9 cellular contexts compared by ENCODE assay signal in genomic region chr6:28399370-28400121, GRCh38. TPM values are rescaled to one million over a fixed set of nuclear protein-coding genes. Genes with fewer than 3 reads are reported as not detected.
DNase-seq lines count a peak whose midpoint lies in the region; ATAC-seq, FAIRE-seq and TF ChIP-seq lines count a peak whose summit lies in the region.
"Had no signal": no experiment of that assay in that cellular context is flagged by ENCODE, and none has a peak within 500 bp of the region (broad histone marks: within the 10 kb centered on the region; RNA-seq: fewer than 3 reads in every experiment).

Gene ZSCAN12, minus strand, starts transcription at chr6:28399747. Its CDS starts 1,342 bp downstream, at chr6:28398405.

- peak within 1 kb of the TSS; percentile 69 to 89 (median 74) for H3K4me3 ChIP-seq in Peyer's patch

- H3K9me3 ChIP-seq in Peyer's patch = no peaks in the 10 kb centered on the region

- peak within 1 kb of the TSS; percentile 98 for H3K27ac Mint-ChIP-seq in neural crest cell (ENCODE audit: unreplicated experiment)
- peak within 1 kb of the TSS; percentile 98 for H3K27ac Mint-ChIP-seq in stimulated activated naive CD8-positive, alpha-beta T cell treated with anti-CD3 and anti-CD28 coated beads, Interleukin-15, amount 100 ng/mL, for 72 hours

- TF ChIP-seq CTCF in Peyer's patch (IDR thresholded peaks at IDR 0.05) (peak in 5 of 6 experiments; percentile 31 to 68 (median 43)), foreskin keratinocyte (conservative IDR thresholded peaks at IDR 0.05) (peak; percentile 77), neural crest cell (conservative IDR thresholded peaks at IDR 0.05) (peak; percentile 76)

- peak; percentile 83 for DNase-seq in COR-L47 (lab: John Stamatoyannopoulos, UW)
- DNase-seq in HTR-8/SVneo (ENCODE audit: insufficient read length, low spot score) = peak; percentile 77
- peak; percentile 79 to 91 (median 81) for DNase-seq in Peyer's patch
- peak; percentile 93 for DNase-seq in activated effector memory CD4-positive, alpha-beta T cell treated with anti-CD3 and anti-CD28 coated beads, Interleukin-2, amount 50 U/mL, for 16 hours
- peak; percentile 63 to 77 for DNase-seq in foreskin keratinocyte
- DNase-seq in neural crest cell (ENCODE audit: low read depth, low spot score) = peak; percentile 81
- DNase-seq in stimulated activated naive CD8-positive, alpha-beta T cell treated with anti-CD3 and anti-CD28 coated beads, Interleukin-15, amount 100 ng/mL, for 72 hours = peak; percentile 87 to 91

- H3K36me3 ChIP-seq in Peyer's patch = no peaks in the 10 kb centered on the region

- H3K4me1 ChIP-seq in Peyer's patch (peaks cover 0 to 22% (median 0%) of the 10 kb centered on the region in 4 donors), foreskin keratinocyte (peaks cover 12% of the 10 kb centered on the region)

- H3K27me3 ChIP-seq in Peyer's patch (no peaks in the 10 kb centered on the region), foreskin keratinocyte (no peaks in the 10 kb centered on the region)

- no peak for TF ChIP-seq POLR2A in Peyer's patch (IDR thresholded peaks at IDR 0.05)

- peak within 1 kb of the TSS; percentile 94 for H3K4me3 Mint-ChIP-seq in neural crest cell
- peak within 1 kb of the TSS; percentile 91 to 94 for H3K4me3 Mint-ChIP-seq in stimulated activated naive CD8-positive, alpha-beta T cell treated with anti-CD3 and anti-CD28 coated beads, Interleukin-15, amount 100 ng/mL, for 72 hours

- H3K27ac ChIP-seq in Peyer's patch = peak within 1 kb of the TSS; percentile 2 to 76 (median 40)
- H3K27ac ChIP-seq in foreskin keratinocyte = peak within 1 kb of the TSS; percentile 63

- no peaks in the 10 kb centered on the region for H3K9me3 Mint-ChIP-seq in neural crest cell
- H3K9me3 Mint-ChIP-seq in stimulated activated naive CD8-positive, alpha-beta T cell treated with anti-CD3 and anti-CD28 coated beads, Interleukin-15, amount 100 ng/mL, for 72 hours = no peaks in the 10 kb centered on the region

- peaks cover 29% of the 10 kb centered on the region for H3K27me3 Mint-ChIP-seq in neural crest cell (ENCODE audit: low read depth)
- peaks cover 22% of the 10 kb centered on the region for H3K27me3 Mint-ChIP-seq in stimulated activated naive CD8-positive, alpha-beta T cell treated with anti-CD3 and anti-CD28 coated beads, Interleukin-15, amount 100 ng/mL, for 72 hours

- peaks cover 45% of the 10 kb centered on the region for H3K4me1 Mint-ChIP-seq in neural crest cell
- peaks cover 68% of the 10 kb centered on the region for H3K4me1 Mint-ChIP-seq in stimulated activated naive CD8-positive, alpha-beta T cell treated with anti-CD3 and anti-CD28 coated beads, Interleukin-15, amount 100 ng/mL, for 72 hours

- peaks cover 14% of the 10 kb centered on the region for H3K36me3 Mint-ChIP-seq in neural crest cell (ENCODE audit: low read depth)

- ATAC-seq in GM21360 (IDR thresholded peaks at IDR 0.05; ENCODE audit: unreplicated experiment) (peak; percentile 76), foreskin keratinocyte (peak; percentile 80)
- peak; percentile 99 for ATAC-seq in stimulated activated naive CD8-positive, alpha-beta T cell treated with anti-CD3 and anti-CD28 coated beads, Interleukin-15, amount 100 ng/mL, for 72 hours

- peak; percentile 63 for FAIRE-seq in HTR-8/SVneo (lab: Jason Lieb, UNC)
- FAIRE-seq: colon had no signal

RNA-seq across cellular contexts. Expression of gene ZSCAN12, which starts in this region (rescaled TPM):
- 10 to 100 TPM in 1 of 4 donors, 1 to 10 TPM in 3; 4.0 to 19.8 (median 7.5) TPM for total RNA-seq in Peyer's patch
- total RNA-seq in foreskin keratinocyte = 6.0 and 6.5 TPM in 2 replicates
- polyA plus RNA-seq in foreskin keratinocyte = 1.0 and 1.4 TPM in 2 replicates
- total RNA-seq in neural crest cell = 16.6 and 18.0 TPM in 2 replicates

Comparison
In these comparisons a context has a peak if more than half of its experiments do, and no peak if none do; other contexts are left out.
1. Peak in every context shown above with its lines: DNase-seq, ATAC-seq, H3K4me3 ChIP-seq and H3K27ac ChIP-seq.